Comparison of ENCODE assay signal across 8 cellular contexts in the genomic region with DNA sequence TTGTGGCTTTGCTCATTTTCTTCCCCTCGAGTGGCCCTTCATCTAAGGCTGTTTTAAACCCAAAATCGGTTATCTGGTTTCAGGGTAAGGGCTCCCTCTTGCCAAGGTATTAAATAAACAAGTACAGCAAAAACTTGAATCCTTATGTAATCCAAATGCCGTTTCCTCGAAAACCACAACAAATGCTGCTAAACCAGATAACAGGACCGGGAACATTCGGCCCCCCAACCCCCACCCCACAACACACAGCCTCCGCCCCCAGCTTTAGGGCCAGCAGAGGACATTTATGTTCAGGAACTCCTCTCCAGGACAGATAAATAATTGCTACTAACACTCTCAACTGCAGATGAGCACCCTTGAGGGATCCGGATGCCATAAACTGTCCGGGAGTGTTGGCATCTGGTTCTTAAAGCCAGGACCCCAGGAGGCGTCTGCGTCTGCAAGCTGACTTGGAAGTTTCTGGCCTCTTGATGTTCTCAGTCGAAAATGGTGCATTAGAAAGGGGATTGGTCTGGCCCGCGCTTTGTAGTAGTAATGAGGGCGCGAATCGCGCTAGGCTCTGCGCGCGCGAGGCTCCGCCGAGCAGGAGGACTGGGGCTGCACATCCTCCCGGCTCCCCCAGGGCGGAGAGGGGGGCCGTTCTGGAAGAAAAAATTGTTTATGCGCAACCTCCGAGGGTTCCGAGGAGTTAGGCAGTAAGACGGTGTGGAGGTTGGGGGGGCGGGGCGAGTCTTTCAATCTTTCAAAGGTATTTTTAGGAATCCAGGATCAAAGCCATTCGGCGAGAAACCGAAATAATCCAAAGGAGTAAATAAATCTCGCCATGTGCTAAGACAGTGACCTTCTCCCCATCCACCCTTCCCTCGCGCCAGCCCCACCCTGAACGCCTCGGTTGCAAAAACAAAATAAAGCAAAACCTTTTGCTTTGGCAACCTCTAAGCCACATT.
DNase-seq lines count a peak whose midpoint lies in the region; ATAC-seq and TF ChIP-seq lines count a peak whose summit lies in the region.

No MANE protein-coding gene starts in this region.

- peaks cover 14% of the 10 kb centered on the region for H3K9me3 Mint-ChIP-seq in T-helper 1 cell treated with Interleukin-12 subunit alpha and Interleukin-12 subunit beta and Interleukin-4 antibody, amounts not matched to agents 30 μg/mL and 1 μg/mL, for 36 hours
- peaks cover 14% of the 10 kb centered on the region in 2 donors for H3K9me3 Mint-ChIP-seq in stimulated activated naive B cell treated with anti-CD40 and anti-IgM and Interleukin-4, amounts not matched to agents 10 μg/mL and 1 μg/mL and 100 μg/mL, for 72 hours

- no peak for TF ChIP-seq CTCF in choroid plexus epithelial cell (conservative IDR thresholded peaks at IDR 0.05; ENCODE audit: low read depth, low read length)

- peaks cover 24% of the 10 kb centered on the region for H3K4me1 Mint-ChIP-seq in T-helper 1 cell treated with Interleukin-12 subunit alpha and Interleukin-12 subunit beta and Interleukin-4 antibody, amounts not matched to agents 30 μg/mL and 1 μg/mL, for 36 hours (ENCODE audit: low read depth)
- peaks cover 28 to 55% of the 10 kb centered on the region in 2 donors for H3K4me1 Mint-ChIP-seq in stimulated activated naive B cell treated with anti-CD40 and anti-IgM and Interleukin-4, amounts not matched to agents 10 μg/mL and 1 μg/mL and 100 μg/mL, for 72 hours

- peak overlapping the region; percentile 62 for H3K4me3 ChIP-seq in choroid plexus epithelial cell (ENCODE audit: low read depth, low read length)

- ATAC-seq in stimulated activated naive B cell treated with anti-CD40 and anti-IgM and Interleukin-4, amounts not matched to agents 10 μg/mL and 1 μg/mL and 100 μg/mL, for 72 hours (replicated peaks) = no peak
- no peak for ATAC-seq in GM19467 (IDR thresholded peaks at IDR 0.05; ENCODE audit: unreplicated experiment)

- peaks cover 22% of the 10 kb centered on the region for H3K36me3 Mint-ChIP-seq in T-helper 1 cell treated with Interleukin-12 subunit alpha and Interleukin-12 subunit beta and Interleukin-4 antibody, amounts not matched to agents 30 μg/mL and 1 μg/mL, for 36 hours (ENCODE audit: low read depth)
- peaks cover 12 to 25% of the 10 kb centered on the region in 2 donors for H3K36me3 Mint-ChIP-seq in stimulated activated naive B cell treated with anti-CD40 and anti-IgM and Interleukin-4, amounts not matched to agents 10 μg/mL and 1 μg/mL and 100 μg/mL, for 72 hours

- peak overlapping the region; percentile 68 for H3K27ac Mint-ChIP-seq in T-helper 1 cell treated with Interleukin-12 subunit alpha and Interleukin-12 subunit beta and Interleukin-4 antibody, amounts not matched to agents 30 μg/mL and 1 μg/mL, for 36 hours
- peak overlapping the region; percentile 92 for H3K27ac Mint-ChIP-seq in stimulated activated naive B cell treated with anti-CD40 and anti-IgM and Interleukin-4, amounts not matched to agents 10 μg/mL and 1 μg/mL and 100 μg/mL, for 72 hours

- H3K4me3 Mint-ChIP-seq in T-helper 1 cell treated with Interleukin-12 subunit alpha and Interleukin-12 subunit beta and Interleukin-4 antibody, amounts not matched to agents 30 μg/mL and 1 μg/mL, for 36 hours = peak overlapping the region; percentile 76
- H3K4me3 Mint-ChIP-seq in stimulated activated naive B cell treated with anti-CD40 and anti-IgM and Interleukin-4, amounts not matched to agents 10 μg/mL and 1 μg/mL and 100 μg/mL, for 72 hours = peak overlapping the region; percentile 84 to 85

- H3K27me3 Mint-ChIP-seq in T-helper 1 cell treated with Interleukin-12 subunit alpha and Interleukin-12 subunit beta and Interleukin-4 antibody, amounts not matched to agents 30 μg/mL and 1 μg/mL, for 36 hours (ENCODE audit: low read depth) = peaks cover 55% of the 10 kb centered on the region
- H3K27me3 Mint-ChIP-seq in stimulated activated naive B cell treated with anti-CD40 and anti-IgM and Interleukin-4, amounts not matched to agents 10 μg/mL and 1 μg/mL and 100 μg/mL, for 72 hours = peaks cover 65 to 82% of the 10 kb centered on the region in 2 donors

- peak; percentile 80 for DNase-seq in EH (ENCODE audit: low read depth)
- peak; percentile 37 for DNase-seq in NCI-H1436 treated with DMSO at 0.1 percent for 48 hours (lab: John Stamatoyannopoulos, UW)
- peak; percentile 59 for DNase-seq in choroid plexus epithelial cell (ENCODE audit: low read depth)
- peak; percentile 90 for DNase-seq in left kidney (ENCODE audit: low read depth, low spot score)
- no peak for DNase-seq in stimulated activated naive B cell treated with anti-CD40 and anti-IgM and Interleukin-4, amounts not matched to agents 10 μg/mL and 1 μg/mL and 100 μg/mL, for 72 hours
- no peak for DNase-seq in GM19238 (ENCODE audit: insufficient read length, low spot score)

Comparison
In these comparisons a context has a peak if more than half of its experiments do, and no peak if none do; other contexts are left out.
1. DNase-seq: peak in EH (single experiment), NCI-H1436 treated with DMSO at 0.1 percent for 48 hours (single experiment), choroid plexus epithelial cell (single experiment) and left kidney (single experiment); none in stimulated activated naive B cell treated with anti-CD40 and anti-IgM and Interleukin-4, amounts not matched to agents 10 μg/mL and 1 μg/mL and 100 μg/mL, for 72 hours (single experiment) and GM19238 (single experiment).